7 cellular contexts compared by ENCODE assay signal in genomic region chrX:49271341-49271740, GRCh38.
DNase-seq lines count a peak whose midpoint lies in the region; ATAC-seq and TF ChIP-seq lines count a peak whose summit lies in the region.
"Had no signal": no experiment of that assay in that cellular context is flagged by ENCODE, and none has a peak within 500 bp of the region (broad histone marks: within the 10 kb centered on the region; RNA-seq: fewer than 3 reads in every experiment).

No MANE protein-coding gene starts in this region.

- H3K4me1 ChIP-seq in DND-41 (ENCODE audit: insufficient read depth, low read length) (peaks cover 39% of the 10 kb centered on the region), muscle layer of duodenum (ENCODE audit: control insufficient read depth in 1 of 2, insufficient read depth in 2 of 2, low read length in 2 of 2) (peaks cover 7 to 39% of the 10 kb centered on the region in 2 donors)

- H3K4me1 Mint-ChIP-seq in T-helper 1 cell treated with Interleukin-12 subunit alpha and Interleukin-12 subunit beta and Interleukin-4 antibody, amounts not matched to agents 30 μg/mL and 1 μg/mL, for 36 hours (ENCODE audit: low read depth) = peaks cover 46% of the 10 kb centered on the region

- peaks cover 10% of the 10 kb centered on the region; the same call in 1 of the 2 replicates for H4K20me1 ChIP-seq in DND-41 (ENCODE audit: insufficient read depth, low read length)

- H3K4me2 ChIP-seq in DND-41 (ENCODE audit: insufficient read depth, low read length) = peak overlapping the region; percentile 98

- DNase-seq in DND-41 = no peak
- DNase-seq in NCI-H146 (lab: John Stamatoyannopoulos, UW) = no peak
- no peak for DNase-seq in Kasumi-1 (lab: John Stamatoyannopoulos, UW)
- DNase-seq in GM03348 (ENCODE audit: low spot score) = no peak
- DNase-seq: kidney had no signal

- H2AFZ ChIP-seq in DND-41 (ENCODE audit: low read depth, low read length) = no peak overlapping the region

- peak overlapping the region; percentile 2; the same call in 1 of the 2 replicates for H3K9ac ChIP-seq in DND-41 (ENCODE audit: low read depth, low read length)

- H3K9me3 ChIP-seq in DND-41 (ENCODE audit: insufficient read depth, low read length, severe bottlenecking) (no peaks in the 10 kb centered on the region), muscle layer of duodenum (ENCODE audit: control insufficient read depth in 1 of 2, low read length in 2 of 2) (no peaks in the 10 kb centered on the region)

- peaks cover 31% of the 10 kb centered on the region for H3K79me2 ChIP-seq in DND-41 (ENCODE audit: insufficient read depth, low read length)

- ATAC-seq in DND-41 (ENCODE audit: insufficient read depth, low read depth) = no peak

- peaks cover 20% of the 10 kb centered on the region for H3K36me3 Mint-ChIP-seq in T-helper 1 cell treated with Interleukin-12 subunit alpha and Interleukin-12 subunit beta and Interleukin-4 antibody, amounts not matched to agents 30 μg/mL and 1 μg/mL, for 36 hours (ENCODE audit: low read depth)

- H3K27ac Mint-ChIP-seq in T-helper 1 cell treated with Interleukin-12 subunit alpha and Interleukin-12 subunit beta and Interleukin-4 antibody, amounts not matched to agents 30 μg/mL and 1 μg/mL, for 36 hours = peak overlapping the region; percentile 87

- H3K4me3 ChIP-seq in DND-41 (ENCODE audit: low read depth in 1 of 2, low read length in 2 of 2) = peak overlapping the region in 1 of 2 experiments; percentile 78; a peak in 2 of 4 replicates
- peak overlapping the region; percentile 33 to 63 for H3K4me3 ChIP-seq in muscle layer of duodenum (ENCODE audit: low read depth in 1 of 2, low read length in 2 of 2)

- TF ChIP-seq CTCF in DND-41 (IDR thresholded peaks at IDR 0.05; ENCODE audit: borderline replicate concordance, extremely low read depth, low read length, poor library complexity, severe bottlenecking) = no peak

- peak overlapping the region; percentile 78 for H3K4me3 Mint-ChIP-seq in T-helper 1 cell treated with Interleukin-12 subunit alpha and Interleukin-12 subunit beta and Interleukin-4 antibody, amounts not matched to agents 30 μg/mL and 1 μg/mL, for 36 hours

- H3K27me3 ChIP-seq in DND-41 (ENCODE audit: insufficient read depth, low read length, poor library complexity) = no peaks in the 10 kb centered on the region
- no peaks in the 10 kb centered on the region for H3K27me3 ChIP-seq in muscle layer of duodenum (ENCODE audit: low read depth, low read length)

- H3K27ac ChIP-seq in DND-41 (ENCODE audit: low read length) (no peak overlapping the region), muscle layer of duodenum (ENCODE audit: low read length) (no peak overlapping the region)

- no peaks in the 10 kb centered on the region for H3K27me3 Mint-ChIP-seq in T-helper 1 cell treated with Interleukin-12 subunit alpha and Interleukin-12 subunit beta and Interleukin-4 antibody, amounts not matched to agents 30 μg/mL and 1 μg/mL, for 36 hours (ENCODE audit: low read depth)

- H3K36me3 ChIP-seq in DND-41 (ENCODE audit: insufficient read depth, low read length) (peaks cover 9% of the 10 kb centered on the region), muscle layer of duodenum (ENCODE audit: control insufficient read depth in 1 of 2, insufficient read depth in 2 of 2, low read length in 2 of 2) (no peaks in the 10 kb centered on the region)

- no peaks in the 10 kb centered on the region for H3K9me3 Mint-ChIP-seq in T-helper 1 cell treated with Interleukin-12 subunit alpha and Interleukin-12 subunit beta and Interleukin-4 antibody, amounts not matched to agents 30 μg/mL and 1 μg/mL, for 36 hours
